ENCODE assay signal across 8 cellular contexts in genomic region chr11:559712-560304, GRCh38. TPM values are rescaled to one million over a fixed set of nuclear protein-coding genes. Genes with fewer than 3 reads are reported as not detected.
DNase-seq lines count a peak whose midpoint lies in the region; ATAC-seq and TF ChIP-seq lines count a peak whose summit lies in the region.

No MANE protein-coding gene starts in this region.

- ATAC-seq in central memory CD8-positive, alpha-beta T cell (replicated peaks; ENCODE audit: extremely low read depth, poor library complexity, severe bottlenecking), result no peak
- ATAC-seq in naive B cell (ENCODE audit: low read depth in 2 of 2), result no peak

- H3K4me1 Mint-ChIP-seq in IgD-negative memory B cell (peaks cover 3 to 11% (median 9%) of the 10 kb centered on the region in 3 donors), naive B cell (peaks cover 13 to 31% (median 17%) of the 10 kb centered on the region in 3 donors)
- peaks cover 14% of the 10 kb centered on the region for H3K4me1 Mint-ChIP-seq in central memory CD8-positive, alpha-beta T cell

- H3K27me3 Mint-ChIP-seq in IgD-negative memory B cell (no peaks in the 10 kb centered on the region), naive B cell (no peaks in the 10 kb centered on the region)
- no peaks in the 10 kb centered on the region for H3K27me3 Mint-ChIP-seq in central memory CD8-positive, alpha-beta T cell

- H3K27ac Mint-ChIP-seq in IgD-negative memory B cell, result peak overlapping the region; percentile 84 to 93 (median 88)
- peak overlapping the region; percentile 74 for H3K27ac Mint-ChIP-seq in central memory CD8-positive, alpha-beta T cell (ENCODE audit: low read depth)
- peak overlapping the region in 4 of 6 donors; percentile 67 to 90 (median 84) for H3K27ac Mint-ChIP-seq in naive B cell

- H3K36me3 Mint-ChIP-seq in IgD-negative memory B cell (no peaks in the 10 kb centered on the region), naive B cell (no peaks in the 10 kb centered on the region)
- peaks cover 8% of the 10 kb centered on the region for H3K36me3 Mint-ChIP-seq in central memory CD8-positive, alpha-beta T cell (ENCODE audit: insufficient read depth)

- DNase-seq in AG09309 (ENCODE audit: low read depth) (no peak), naive B cell (no peak), COLO668 (lab: John Stamatoyannopoulos, UW; ENCODE audit: unreplicated experiment) (no peak), SIG-M5 treated with dmso at 0.1 percent for 504 hours (lab: John Stamatoyannopoulos, UW; ENCODE audit: unreplicated experiment) (no peak), amniotic stem cell (lab: John Stamatoyannopoulos, UW) (no peak), amygdala (lab: John Stamatoyannopoulos, UW) (no peak)
- no peak for DNase-seq in central memory CD8-positive, alpha-beta T cell (ENCODE audit: low spot score in 2 of 2)

- TF ChIP-seq CTCF in AG09309 (IDR thresholded peaks at IDR 0.05; ENCODE audit: control insufficient read depth, insufficient read depth, low read depth, low read length, missing control alignments), result no peak

- H3K4me3 ChIP-seq in AG09309 (ENCODE audit: control insufficient read depth, low read depth, low read length), result peak overlapping the region; percentile 58

- H3K4me3 Mint-ChIP-seq in IgD-negative memory B cell (peak overlapping the region; percentile 73 to 91 (median 86)), naive B cell (peak overlapping the region; percentile 77 to 88 (median 85))
- peak overlapping the region; percentile 83 for H3K4me3 Mint-ChIP-seq in central memory CD8-positive, alpha-beta T cell

- H3K9me3 Mint-ChIP-seq in IgD-negative memory B cell (no peaks in the 10 kb centered on the region), naive B cell (no peaks in the 10 kb centered on the region)
- H3K9me3 Mint-ChIP-seq in central memory CD8-positive, alpha-beta T cell, result no peaks in the 10 kb centered on the region

RNA-seq across cellular contexts. Expression of gene LMNTD2, which starts 0.7 kb away (rescaled TPM):
- polyA plus RNA-seq in IgD-negative memory B cell (3.8 TPM), naive B cell (ENCODE audit: low read depth in 6 of 6) (1 to 10 TPM; 2.1 to 4.8 (median 2.9) TPM)

RNA-seq across cellular contexts. Expression of gene RASSF7, which starts 1.0 kb away (rescaled TPM):
- 42.0 TPM for polyA plus RNA-seq in IgD-negative memory B cell
- polyA plus RNA-seq in naive B cell (ENCODE audit: low read depth in 6 of 6), result 10 to 100 TPM; 17.3 to 31.5 (median 23.5) TPM

RNA-seq across cellular contexts. Expression of gene PHRF1, which starts 16.5 kb away (rescaled TPM):
- polyA plus RNA-seq in IgD-negative memory B cell, result 15.4 TPM
- polyA plus RNA-seq in naive B cell (ENCODE audit: low read depth in 6 of 6), result 10 to 100 TPM in 1 of 6 donors, 1 to 10 TPM in 5; 2.3 to 16.4 (median 5.2) TPM

RNA-seq across cellular contexts. Expression of gene LRRC56, which starts 22.5 kb away (rescaled TPM):
- 2.6 TPM for polyA plus RNA-seq in IgD-negative memory B cell
- polyA plus RNA-seq in naive B cell (ENCODE audit: low read depth in 6 of 6), result 1 to 10 TPM in 2 of 6 donors, under 1 TPM in 3, not detected in 1; 0.66 to 1.6 (median 0.92) TPM

RNA-seq across cellular contexts. Expression of gene HRAS, which starts 24.4 kb away (rescaled TPM):
- polyA plus RNA-seq in IgD-negative memory B cell, result 22.5 TPM
- 10 to 100 TPM; 11.2 to 25.1 (median 13.8) TPM for polyA plus RNA-seq in naive B cell (ENCODE audit: low read depth in 6 of 6)
